6 cellular contexts compared by ENCODE assay signal in genomic region chr7:143256325-143256724, GRCh38. TPM values are rescaled to one million over a fixed set of nuclear protein-coding genes. Genes with fewer than 3 reads are reported as not detected.
DNase-seq lines count a peak whose midpoint lies in the region; ATAC-seq and TF ChIP-seq lines count a peak whose summit lies in the region.
"Had no signal": no experiment of that assay in that cellular context is flagged by ENCODE, and none has a peak within 500 bp of the region (broad histone marks: within the 10 kb centered on the region; RNA-seq: fewer than 3 reads in every experiment).

No MANE protein-coding gene starts in this region.

- H3K27ac Mint-ChIP-seq in CD14-positive monocyte (no peak overlapping the region), WTC11 (no peak overlapping the region)
- H3K27ac Mint-ChIP-seq: progenitor cell of endocrine pancreas had no signal

- TF ChIP-seq CTCF in CD14-positive monocyte (IDR thresholded peaks at IDR 0.05): peak; percentile 37
- TF ChIP-seq CTCF in WTC11 (IDR thresholded peaks at IDR 0.05): no peak

- intact Hi-C loops in CD14-positive monocyte (cut with micrococcal nuclease): no loop called here
- intact Hi-C loops in Right ventricle myocardium superior (cut with DNase I): no loop called here

- peaks cover 0 to 3% (median 0%) of the 10 kb centered on the region in 3 donors for H3K27me3 Mint-ChIP-seq in CD14-positive monocyte (ENCODE audit: low read depth in 3 of 3)
- no peaks in the 10 kb centered on the region; the same call in 1 of the 2 replicates for H3K27me3 Mint-ChIP-seq in WTC11 (ENCODE audit: low read depth)
- H3K27me3 Mint-ChIP-seq: progenitor cell of endocrine pancreas had no signal

- CTCF ChIA-PET in WTC11 (lab: Charles Lee): interaction anchor here (1.0 to 2.6 kb wide), 3 partner anchors 16 to 41 kb away, joined by 5 to 13 read pairs (median 7); no protein-coding TSS in a partner anchor

- H3K36me3 Mint-ChIP-seq in CD14-positive monocyte: no peaks in the 10 kb centered on the region
- no peaks in the 10 kb centered on the region for H3K36me3 Mint-ChIP-seq in WTC11

- H3K4me3 Mint-ChIP-seq in CD14-positive monocyte: no peak overlapping the region
- no peak overlapping the region for H3K4me3 Mint-ChIP-seq in WTC11

- H3K4me1 Mint-ChIP-seq in CD14-positive monocyte (peaks cover 19% of the 10 kb centered on the region), WTC11 (no peaks in the 10 kb centered on the region)

- DNase-seq in CD14-positive monocyte (ENCODE audit: low spot score) (no peak), WTC11 (ENCODE audit: low spot score) (no peak), NCI-H446 treated with DMSO at 0.1 percent for 48 hours (lab: John Stamatoyannopoulos, UW) (no peak), Right ventricle myocardium superior (no peak)
- DNase-seq: body of pancreas had no signal

- ATAC-seq in WTC11: peak; percentile 81
- no peak for ATAC-seq in Right ventricle myocardium superior (ENCODE audit: poor library complexity)
- ATAC-seq: body of pancreas had no signal

- POLR2A ChIA-PET in WTC11 (lab: Charles Lee): no interaction called here

- H3K9me3 Mint-ChIP-seq in CD14-positive monocyte: peaks cover 0 to 11% (median 5%) of the 10 kb centered on the region in 7 donors
- H3K9me3 Mint-ChIP-seq in WTC11: peaks cover 11% of the 10 kb centered on the region; the same call in 1 of the 2 replicates

TF ChIP-seq in WTC11, 78 proteins besides CTCF, POLR2A, EP300 and RAD21:
- TF ChIP-seq ZNF317 (CRISPR knock-in tag; IDR thresholded peaks at IDR 0.05; ENCODE audit: borderline replicate concordance, low read depth) (no peak), MYBL2 (CRISPR knock-in tag; IDR thresholded peaks at IDR 0.05) (no peak), ZNF263 (CRISPR knock-in tag; IDR thresholded peaks at IDR 0.05; ENCODE audit: low read depth) (no peak), ZNF532 (CRISPR knock-in tag; IDR thresholded peaks at IDR 0.05; ENCODE audit: borderline replicate concordance) (no peak)

RNA-seq across cellular contexts. Expression of gene GSTK1, which starts 6.9 kb away (rescaled TPM):
- polyA plus RNA-seq in CD14-positive monocyte: 100 to 1,000 TPM; 413 to 427 TPM
- 30.1 to 40.1 TPM (median 37.7 TPM) in 3 replicates for total RNA-seq in WTC11 (2021)
- 276 TPM for total RNA-seq in Right ventricle myocardium superior

RNA-seq across cellular contexts. Expression of gene TMEM139, which starts 28.4 kb away (rescaled TPM):
- polyA plus RNA-seq in CD14-positive monocyte: not detected
- total RNA-seq in WTC11 (2021) (1.5 to 2.0 TPM (median 1.9 TPM) in 3 replicates), Right ventricle myocardium superior (16.1 TPM)

RNA-seq across cellular contexts. Expression of gene CASP2, which starts 31.8 kb away (rescaled TPM):
- polyA plus RNA-seq in CD14-positive monocyte: 10 to 100 TPM in 1 of 2 donors, 1 to 10 TPM in 1; 7.9 to 12.2 TPM
- total RNA-seq in WTC11 (2021) (35.1 to 35.5 TPM (median 35.4 TPM) in 3 replicates), Right ventricle myocardium superior (11.1 TPM)

RNA-seq across cellular contexts. Expression of gene TAS2R40, which starts 34.5 kb away (rescaled TPM):
- polyA plus RNA-seq in CD14-positive monocyte: under 1 TPM in 1 of 2 donors, not detected in 1; 0.54 TPM
- total RNA-seq in WTC11 (2021) (not detected in 3 replicates), Right ventricle myocardium superior (not detected)
- total RNA-seq: body of pancreas, progenitor cell of endocrine pancreas had no signal

RNA-seq across cellular contexts. Expression of gene CLCN1, which starts 59.6 kb away (rescaled TPM):
- polyA plus RNA-seq in CD14-positive monocyte: under 1 TPM; 0.11 to 0.76 TPM
- total RNA-seq in WTC11 (2021) (0.23 to 0.46 TPM (median 0.28 TPM) in 3 replicates), Right ventricle myocardium superior (0.08 TPM)
- total RNA-seq: body of pancreas had no signal
